Comparison of ENCODE assay signal across 8 cellular contexts in genomic region chr17:80780381-80781187, GRCh38.
A peak's percentile ranks its signal among the peaks of the same experiment; 100 is the strongest.
DNase-seq lines count a peak whose midpoint lies in the region; ATAC-seq and TF ChIP-seq lines count a peak whose summit lies in the region.

No MANE protein-coding gene starts in this region.

- peaks cover 29 to 37% of the 10 kb centered on the region in 2 experiments for H3K4me1 ChIP-seq in trophoblast cell (ENCODE audit: control insufficient read depth in 1 of 2, insufficient read depth in 2 of 2, low read length in 2 of 2)

- peak overlapping the region; percentile 17 for H2AFZ ChIP-seq in trophoblast cell (ENCODE audit: insufficient read depth, low read length, poor library complexity)

- H3K18ac ChIP-seq in trophoblast cell (ENCODE audit: low read length) = peak overlapping the region; percentile 60

- no peak overlapping the region for H3K4me2 ChIP-seq in trophoblast cell (ENCODE audit: low read length)

- H3K9me3 ChIP-seq in trophoblast cell (ENCODE audit: insufficient read depth, low read depth, low read length) = peaks cover 1% of the 10 kb centered on the region

- peak overlapping the region; percentile 64 for H3K14ac ChIP-seq in trophoblast cell (ENCODE audit: low read length)

- peak overlapping the region; percentile 2 for H3K27ac ChIP-seq in trophoblast cell (ENCODE audit: low read depth, low read length)
- peak overlapping the region in 1 of 2 donors; percentile 40 for H3K27ac ChIP-seq in coronary artery

- H3K79me2 ChIP-seq in trophoblast cell (ENCODE audit: control insufficient read depth, insufficient read depth, low read length, poor library complexity) = peaks cover 1% of the 10 kb centered on the region

- H3K79me1 ChIP-seq in trophoblast cell (ENCODE audit: low read length) = peaks cover 20% of the 10 kb centered on the region

- H2BK120ac ChIP-seq in trophoblast cell (ENCODE audit: insufficient read depth, low read length, poor library complexity) = peak overlapping the region; percentile 30

- TF ChIP-seq CTCF in coronary artery (IDR thresholded peaks at IDR 0.05) = no peak

- H3K36me3 Mint-ChIP-seq in activated T-helper 1 cell treated with anti-CD3 and anti-CD28 coated beads, Interleukin-12 subunit alpha, Interleukin-12 subunit beta, Interleukin-2, Interleukin-4 antibody, amounts not matched to agents 30 ng/mL and 10 ng/mL and 1 ng/mL, durations not matched to agents 14 hours and 24 hours and 36 hours (ENCODE audit: low read depth) = peaks cover 33% of the 10 kb centered on the region

- H3K9me3 Mint-ChIP-seq in activated T-helper 1 cell treated with anti-CD3 and anti-CD28 coated beads, Interleukin-12 subunit alpha, Interleukin-12 subunit beta, Interleukin-2, Interleukin-4 antibody, amounts not matched to agents 30 ng/mL and 10 ng/mL and 1 ng/mL, durations not matched to agents 14 hours and 24 hours and 36 hours = no peaks in the 10 kb centered on the region

- no peak overlapping the region for H4K8ac ChIP-seq in trophoblast cell (ENCODE audit: low read depth, low read length)

- H4K91ac ChIP-seq in trophoblast cell (ENCODE audit: low read depth, low read length) = peak overlapping the region; percentile 82

- no peak overlapping the region for H3K4me3 ChIP-seq in trophoblast cell (ENCODE audit: low read depth, low read length)
- no peak overlapping the region for H3K4me3 ChIP-seq in coronary artery

- H3K27me3 ChIP-seq in trophoblast cell (ENCODE audit: insufficient read depth, low read length) = no peaks in the 10 kb centered on the region

- H4K12ac ChIP-seq in trophoblast cell (ENCODE audit: low read depth, low read length) = no peak overlapping the region

- ATAC-seq in GM18499 (IDR thresholded peaks at IDR 0.05; ENCODE audit: insufficient read depth, unreplicated experiment) = peak; percentile 74
- ATAC-seq in HG03045 (IDR thresholded peaks at IDR 0.05; ENCODE audit: unreplicated experiment) = peak; percentile 44
- ATAC-seq in GM21515 (IDR thresholded peaks at IDR 0.05; ENCODE audit: unreplicated experiment) = no peak
- ATAC-seq in HG03571 (IDR thresholded peaks at IDR 0.05; ENCODE audit: unreplicated experiment) = no peak

- WGBS in trophoblast cell (ENCODE audit: extremely low coverage, insufficient coverage, insufficient read length) = no CpG with 5 or more reads among the region's 19 CpGs

- H3K4ac ChIP-seq in trophoblast cell (ENCODE audit: low read depth, low read length) = peak overlapping the region; percentile 6

- intact Hi-C loops in activated T-helper 1 cell treated with anti-CD3 and anti-CD28 coated beads, Interleukin-12 subunit alpha, Interleukin-12 subunit beta, Interleukin-2, Interleukin-4 antibody, amounts not matched to agents 30 ng/mL and 10 ng/mL and 1 ng/mL, durations not matched to agents 14 hours and 24 hours and 36 hours (cut with micrococcal nuclease) = loop anchor here (1.0 to 2.0 kb wide), 3 partner anchors 11 to 110 kb away; no protein-coding TSS in a partner anchor

- no peak for DNase-seq in activated T-helper 1 cell treated with anti-CD3 and anti-CD28 coated beads, Interleukin-12 subunit alpha, Interleukin-12 subunit beta, Interleukin-2, Interleukin-4 antibody, amounts not matched to agents 30 ng/mL and 10 ng/mL and 1 ng/mL, durations not matched to agents 14 hours and 24 hours and 36 hours (ENCODE audit: low spot score)
- DNase-seq in trophoblast cell = peak; percentile 33 to 63
- DNase-seq in kidney glomerular epithelial cell (lab: John Stamatoyannopoulos, UW) = no peak
- no peak for DNase-seq in coronary artery (ENCODE audit: low spot score)

- H2AK5ac ChIP-seq in trophoblast cell (ENCODE audit: low read length) = peak overlapping the region; percentile 49

- H3K4me3 Mint-ChIP-seq in activated T-helper 1 cell treated with anti-CD3 and anti-CD28 coated beads, Interleukin-12 subunit alpha, Interleukin-12 subunit beta, Interleukin-2, Interleukin-4 antibody, amounts not matched to agents 30 ng/mL and 10 ng/mL and 1 ng/mL, durations not matched to agents 14 hours and 24 hours and 36 hours = peak overlapping the region; percentile 75

- H2BK12ac ChIP-seq in trophoblast cell (ENCODE audit: low read length) = peak overlapping the region; percentile 73

- peak overlapping the region; percentile 94 for H3K27ac Mint-ChIP-seq in activated T-helper 1 cell treated with anti-CD3 and anti-CD28 coated beads, Interleukin-12 subunit alpha, Interleukin-12 subunit beta, Interleukin-2, Interleukin-4 antibody, amounts not matched to agents 30 ng/mL and 10 ng/mL and 1 ng/mL, durations not matched to agents 14 hours and 24 hours and 36 hours

- H3K23ac ChIP-seq in trophoblast cell (ENCODE audit: low read length) = no peak overlapping the region

- H3K4me1 Mint-ChIP-seq in activated T-helper 1 cell treated with anti-CD3 and anti-CD28 coated beads, Interleukin-12 subunit alpha, Interleukin-12 subunit beta, Interleukin-2, Interleukin-4 antibody, amounts not matched to agents 30 ng/mL and 10 ng/mL and 1 ng/mL, durations not matched to agents 14 hours and 24 hours and 36 hours (ENCODE audit: low read depth) = peaks cover 86% of the 10 kb centered on the region

- peak overlapping the region; percentile 42 for H2BK5ac ChIP-seq in trophoblast cell (ENCODE audit: low read depth, low read length, poor library complexity)

- peaks cover 0 to 2% of the 10 kb centered on the region in 2 experiments for H3K36me3 ChIP-seq in trophoblast cell (ENCODE audit: control insufficient read depth in 1 of 2, insufficient read depth in 2 of 2, low read length in 2 of 2)

- H3K27me3 Mint-ChIP-seq in activated T-helper 1 cell treated with anti-CD3 and anti-CD28 coated beads, Interleukin-12 subunit alpha, Interleukin-12 subunit beta, Interleukin-2, Interleukin-4 antibody, amounts not matched to agents 30 ng/mL and 10 ng/mL and 1 ng/mL, durations not matched to agents 14 hours and 24 hours and 36 hours (ENCODE audit: insufficient read depth) = no peaks in the 10 kb centered on the region

- no peak overlapping the region for H3K9ac ChIP-seq in trophoblast cell (ENCODE audit: low read length)

Comparison
In these comparisons a context has a peak if more than half of its experiments do, and no peak if none do; other contexts are left out.
1. ATAC-seq: peak in GM18499 (single experiment) and HG03045 (single experiment); none in GM21515 (single experiment) and HG03571 (single experiment).
2. DNase-seq: peak in trophoblast cell (2 of 2); none in activated T-helper 1 cell treated with anti-CD3 and anti-CD28 coated beads, Interleukin-12 subunit alpha, Interleukin-12 subunit beta, Interleukin-2, Interleukin-4 antibody, amounts not matched to agents 30 ng/mL and 10 ng/mL and 1 ng/mL, durations not matched to agents 14 hours and 24 hours and 36 hours (single experiment), kidney glomerular epithelial cell (single experiment) and coronary artery (single experiment).